ENCODE assay signal across 2 cellular contexts in genomic region chr12:14256139-14256538, GRCh38.
TF ChIP-seq lines count a peak whose summit lies in the region.

No MANE protein-coding gene starts in this region.

TF ChIP-seq in WTC11, 78 proteins besides CTCF, POLR2A, EP300 and RAD21:
- TF ChIP-seq AFF4 (CRISPR knock-in tag; IDR thresholded peaks at IDR 0.05; ENCODE audit: borderline replicate concordance), result no peak

TF ChIP-seq in endothelial cell of umbilical vein, 7 proteins besides CTCF, POLR2A, EP300 and RAD21 (continued from another document):
- TF ChIP-seq MAX (IDR thresholded peaks at IDR 0.05; ENCODE audit: insufficient read depth, insufficient read length), result no peak
- no peak for TF ChIP-seq MYC (IDR thresholded peaks at IDR 0.05; ENCODE audit: low read depth, low read length)
- TF ChIP-seq EZH2 (IDR thresholded peaks at IDR 0.05; ENCODE audit: borderline replicate concordance, low read depth, low read length, severe bottlenecking), result no peak
- TF ChIP-seq GATA2 (IDR thresholded peaks at IDR 0.05; ENCODE audit: insufficient read depth, insufficient read length, low read depth, low read length), result peak; percentile 74
